In the genomic region with DNA sequence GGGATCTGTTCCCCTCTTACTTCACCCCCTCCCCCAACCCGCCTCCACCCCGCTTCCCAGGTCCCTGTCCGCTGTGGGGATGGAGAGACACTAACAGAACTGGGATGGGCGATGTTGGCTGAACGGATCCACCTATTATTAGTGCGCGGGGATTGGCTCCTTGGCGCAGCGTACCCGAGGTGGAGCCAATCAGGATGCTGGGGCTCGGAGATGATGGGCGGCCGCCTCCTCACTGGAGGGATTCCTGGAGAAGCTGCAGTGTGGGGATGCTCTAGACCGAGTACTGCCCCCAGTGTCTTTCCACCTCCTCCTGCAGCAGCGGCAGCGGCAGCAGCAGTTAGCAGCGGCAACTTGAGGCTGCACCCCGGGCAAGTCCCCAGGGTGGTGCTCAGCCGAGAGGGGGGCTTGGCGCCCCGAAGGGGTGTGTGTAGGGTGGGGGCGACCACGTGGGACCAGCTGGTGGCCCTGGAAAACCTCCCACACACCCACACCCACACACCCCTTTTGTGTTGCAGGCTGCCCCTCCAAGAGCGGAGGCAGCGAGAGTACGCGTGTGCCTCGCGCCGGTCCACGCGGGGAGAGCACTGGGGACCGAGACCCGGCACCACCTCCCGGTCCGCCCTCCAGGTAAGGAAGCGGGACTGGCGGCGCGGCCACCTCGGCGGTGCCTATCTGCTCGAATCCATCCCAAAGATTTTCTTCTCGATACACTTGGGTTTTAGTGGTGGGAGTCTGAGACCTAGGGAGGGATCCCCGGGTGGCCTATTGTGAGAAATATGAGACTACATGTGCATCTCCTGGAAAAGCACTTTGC, we compare ENCODE assay signal across 9 cellular contexts. TPM values are rescaled to one million over a fixed set of nuclear protein-coding genes. Genes with fewer than 3 reads are reported as not detected.
A peak's percentile ranks its signal among the peaks of the same experiment; 100 is the strongest.
DNase-seq lines count a peak whose midpoint lies in the region; ATAC-seq, FAIRE-seq and TF ChIP-seq lines count a peak whose summit lies in the region.
"Had no signal": no experiment of that assay in that cellular context is flagged by ENCODE, and none has a peak within 500 bp of the region (broad histone marks: within the 10 kb centered on the region; RNA-seq: fewer than 3 reads in every experiment).

A gene (plus strand): TSS at position 292 of the 814 bp plus-strand sequence.

- H3K27me3 ChIP-seq in bronchial epithelial cell (ENCODE audit: control insufficient read depth, insufficient read depth, low read length) (peaks cover 5% of the 10 kb centered on the region), small intestine (ENCODE audit: control insufficient read depth in 2 of 2, insufficient read depth in 2 of 2, low read length in 2 of 2) (peaks cover 0 to 3% of the 10 kb centered on the region in 2 donors)
- peaks cover 21% of the 10 kb centered on the region for H3K27me3 ChIP-seq in CD4-positive, alpha-beta T cell (ENCODE audit: control insufficient read depth, insufficient read depth, low read length)

- no peaks in the 10 kb centered on the region for H3K4me1 ChIP-seq in small intestine (ENCODE audit: control insufficient read depth in 2 of 2, insufficient read depth in 1 of 2, low read depth in 1 of 2, low read length in 1 of 2)

- POLR2A ChIA-PET in CD4-positive, alpha-beta T cell (lab: Charles Lee): no interaction called here

- H3K9me3 Mint-ChIP-seq in CD4-positive, alpha-beta T cell: no peaks in the 10 kb centered on the region

- TF ChIP-seq CTCF in bronchial epithelial cell (IDR thresholded peaks at IDR 0.05; ENCODE audit: insufficient read depth, low read length, severe bottlenecking): no peak
- no peak for TF ChIP-seq CTCF in CD4-positive, alpha-beta T cell (IDR thresholded peaks at IDR 0.05)

- no peaks in the 10 kb centered on the region for H3K36me3 ChIP-seq in bronchial epithelial cell (ENCODE audit: control insufficient read depth, insufficient read depth, low read length)
- no peaks in the 10 kb centered on the region for H3K36me3 ChIP-seq in small intestine (ENCODE audit: control insufficient read depth in 2 of 2, insufficient read depth in 2 of 2, low read length in 2 of 2)

- no peak within 1 kb of the TSS for H3K27ac Mint-ChIP-seq in CD4-positive, alpha-beta T cell

- no peaks in the 10 kb centered on the region for H3K4me1 Mint-ChIP-seq in CD4-positive, alpha-beta T cell (ENCODE audit: low read depth)

- H3K4me3 ChIP-seq in bronchial epithelial cell (ENCODE audit: low read depth, low read length) (peak within 1 kb of the TSS; percentile 49), small intestine (ENCODE audit: low read depth in 1 of 2, low read length in 2 of 2) (peak within 1 kb of the TSS; percentile 4 to 13)

- no peak within 1 kb of the TSS for H3K4me3 Mint-ChIP-seq in CD4-positive, alpha-beta T cell

- intact Hi-C loops in CD4-positive, alpha-beta T cell (cut with DNase I, micrococcal nuclease): no loop called here

- FAIRE-seq in bronchial epithelial cell (lab: Jason Lieb, UNC) (no peak), small intestine (lab: Jason Lieb, UNC) (no peak)

- DNase-seq in ELF-1 (ENCODE audit: low read depth, low spot score) (peak; percentile 84), NCI-H2196 (lab: John Stamatoyannopoulos, UW; ENCODE audit: unreplicated experiment) (peak; percentile 89), bronchial epithelial cell (ENCODE audit: low read depth) (peak; percentile 55), iPS-NIHi11 (ENCODE audit: low spot score) (peak; percentile 92), small intestine (no peak)
- DNase-seq in CD4-positive, alpha-beta T cell: no peak

- whole genome bisulfite sequencing in small intestine, 3 donors: 4 to 14% (median 13%) methylated on average over 40 to 44 of the region's 45 CpGs

- peak; percentile 24 for ATAC-seq in HG02642 (IDR thresholded peaks at IDR 0.05; ENCODE audit: poor library complexity, unreplicated experiment)
- no peak for ATAC-seq in activated CD4-positive, CD25-positive, alpha-beta regulatory T cell treated with anti-CD3 and anti-CD28 coated beads, Interleukin-2, amount 50 U/mL, for 24 hours
- no peak for ATAC-seq in CD4-positive, alpha-beta T cell (ENCODE audit: poor library complexity)

- H3K27ac ChIP-seq in small intestine (ENCODE audit: low read depth in 1 of 2, low read length in 1 of 2): no peak within 1 kb of the TSS
- no peak within 1 kb of the TSS for H3K27ac ChIP-seq in CD4-positive, alpha-beta T cell (ENCODE audit: low read depth, low read length)

- H3K36me3 Mint-ChIP-seq in CD4-positive, alpha-beta T cell (ENCODE audit: low read depth): no peaks in the 10 kb centered on the region

- CTCF ChIA-PET in CD4-positive, alpha-beta T cell (lab: Charles Lee): no interaction called here

- peaks cover 31% of the 10 kb centered on the region for H3K27me3 Mint-ChIP-seq in CD4-positive, alpha-beta T cell

- no peaks in the 10 kb centered on the region for H3K9me3 ChIP-seq in small intestine (ENCODE audit: control insufficient read depth, low read depth)
- no peaks in the 10 kb centered on the region for H3K9me3 ChIP-seq in CD4-positive, alpha-beta T cell (ENCODE audit: control insufficient read depth, low read length)

RNA-seq across cellular contexts. Expression of the gene that starts here (rescaled TPM):
- 0.26 and 0.79 TPM in 2 replicates for total RNA-seq in bronchial epithelial cell
- polyA plus RNA-seq in small intestine: 10 to 100 TPM in 1 of 3 donors, not detected in 2; 11.3 TPM
- not detected for total RNA-seq in CD4-positive, alpha-beta T cell
- total RNA-seq: T-helper 2 cell treated with Interferon-gamma antibody and Interleukin-4, amounts not matched to agents 100 ng/mL and 5 ng/mL, for 36 hours had no signal

Comparison
In these comparisons a context has a peak if more than half of its experiments do, and no peak if none do; other contexts are left out.
1. Peak in DNase-seq and H3K4me3 ChIP-seq in bronchial epithelial cell; RNA of the gene not detected or under 1 TPM.
2. DNase-seq: peak in ELF-1 (single experiment), NCI-H2196 (single experiment) and iPS-NIHi11 (single experiment); none in small intestine (single experiment) and CD4-positive, alpha-beta T cell (0 of 10).